In genomic region chr19:38455031-38455430, GRCh38 we compare ENCODE assay signal across 1 cellular context.
TF ChIP-seq lines count a peak whose summit lies in the region.

No MANE protein-coding gene starts in this region.

TF ChIP-seq in K562, 482 proteins besides CTCF, POLR2A, EP300 and RAD21:
- TF ChIP-seq SMARCB1 (IDR thresholded peaks at IDR 0.05; ENCODE audit: insufficient read length, low read depth) (no peak), KDM1A (IDR thresholded peaks at IDR 0.05) (no peak), MIER1 (IDR thresholded peaks at IDR 0.05; ENCODE audit: low read depth) (peak; percentile 89), REST (CRISPR knock-in tag; IDR thresholded peaks at IDR 0.05; ENCODE audit: low read depth) (peak; percentile 91), PRMT5 (CRISPR knock-in tag; IDR thresholded peaks at IDR 0.05) (0 out of 2 replicates have a peak, but pooled peaks have one; percentile 63), ZNF197 (CRISPR knock-in tag; IDR thresholded peaks at IDR 0.05; ENCODE audit: low read depth) (no peak), EHMT2 (IDR thresholded peaks at IDR 0.05) (peak; percentile 95), PPARD (CRISPR knock-in tag; IDR thresholded peaks at IDR 0.05) (no peak), HNRNPH1 (optimal IDR thresholded peaks at IDR 0.05; ENCODE audit: low read depth, low read length) (no peak), ZBTB33 (CRISPR knock-in tag; IDR thresholded peaks at IDR 0.05) (peak; percentile 36; the same call in 1 of the 2 replicates), XRCC5 (IDR thresholded peaks at IDR 0.05; ENCODE audit: low read depth, low read length) (no peak), ZNF124 (CRISPR knock-in tag; IDR thresholded peaks at IDR 0.05) (no peak), ZBTB40 (IDR thresholded peaks at IDR 0.05) (no peak), ZBTB40 (CRISPR knock-in tag; IDR thresholded peaks at IDR 0.05) (peak; percentile 33; the same call in 1 of the 2 replicates)
